Comparison of ENCODE assay signal across 8 cellular contexts in genomic region chr16:67030221-67030962, GRCh38. TPM values are rescaled to one million over a fixed set of nuclear protein-coding genes. Genes with fewer than 3 reads are reported as not detected.
DNase-seq lines count a peak whose midpoint lies in the region; ATAC-seq and TF ChIP-seq lines count a peak whose summit lies in the region.

No MANE protein-coding gene starts in this region.

- H3K36me3 Mint-ChIP-seq in activated CD4-positive, alpha-beta T cell treated with anti-CD3 and anti-CD28 coated beads for 36 hours (ENCODE audit: low read depth): peaks cover 33% of the 10 kb centered on the region
- peaks cover 38% of the 10 kb centered on the region for H3K36me3 Mint-ChIP-seq in activated naive CD8-positive, alpha-beta T cell treated with anti-CD3 and anti-CD28 coated beads, Interleukin-2, amount 10 ng/mL, durations not matched to agents 7 days and 5 days

- H3K9me3 Mint-ChIP-seq in activated CD4-positive, alpha-beta T cell treated with anti-CD3 and anti-CD28 coated beads for 36 hours (ENCODE audit: low read depth): no peaks in the 10 kb centered on the region
- H3K9me3 Mint-ChIP-seq in activated naive CD8-positive, alpha-beta T cell treated with anti-CD3 and anti-CD28 coated beads, Interleukin-2, amount 10 ng/mL, durations not matched to agents 7 days and 5 days: no peaks in the 10 kb centered on the region

- H3K27me3 Mint-ChIP-seq in activated CD4-positive, alpha-beta T cell treated with anti-CD3 and anti-CD28 coated beads for 36 hours: no peaks in the 10 kb centered on the region
- H3K27me3 Mint-ChIP-seq in activated naive CD8-positive, alpha-beta T cell treated with anti-CD3 and anti-CD28 coated beads, Interleukin-2, amount 10 ng/mL, durations not matched to agents 7 days and 5 days: no peaks in the 10 kb centered on the region

- no peak for DNase-seq in activated CD4-positive, alpha-beta T cell treated with anti-CD3 and anti-CD28 coated beads for 36 hours
- DNase-seq in activated CD4-positive, alpha-beta T cell treated with anti-CD3 and anti-CD28 coated beads, Interleukin-2, amount 50 U/mL, for 4 hours: no peak
- peak; percentile 29 for DNase-seq in activated naive CD8-positive, alpha-beta T cell treated with anti-CD3 and anti-CD28 coated beads, Interleukin-2, amount 10 ng/mL, durations not matched to agents 7 days and 5 days
- peak; percentile 34 for DNase-seq in left lobe of liver (ENCODE audit: low spot score)
- DNase-seq in testis: peak; percentile 12
- no peak for DNase-seq in left colon
- DNase-seq in NCI-H2107 (lab: John Stamatoyannopoulos, UW): no peak

- no peak for TF ChIP-seq CTCF in testis (IDR thresholded peaks at IDR 0.05)

- peak overlapping the region; percentile 77 to 89 for H3K4me3 ChIP-seq in testis

- intact Hi-C loops in activated CD4-positive, alpha-beta T cell treated with anti-CD3 and anti-CD28 coated beads for 36 hours (cut with DNase I, micrococcal nuclease): loop anchor here in 1 of 2 experiments (2.0 kb wide), 1 partner anchor 24 kb away; no protein-coding TSS in a partner anchor
- intact Hi-C loops in testis (cut with DNase I; ENCODE audit: low total_unique reads): no loop called here
- intact Hi-C loops in left colon (cut with DNase I, micrococcal nuclease): no loop called here

- POLR2A ChIA-PET in activated CD4-positive, alpha-beta T cell treated with anti-CD3 and anti-CD28 coated beads for 36 hours (lab: Charles Lee): interaction anchor here (0.5 to 1.3 kb wide), 2 partner anchors 12 to 140 kb away, joined by 3 to 6 read pairs; no protein-coding TSS in a partner anchor
- POLR2A ChIA-PET in activated naive CD8-positive, alpha-beta T cell treated with anti-CD3 and anti-CD28 coated beads, Interleukin-2, amount 10 ng/mL, durations not matched to agents 7 days and 5 days (lab: Charles Lee): interaction anchor here (0.8 to 7.2 kb wide), 10 partner anchors 10 to 129 kb away, joined by 3 to 71 read pairs (median 6); partner anchors contain the start of genes B3GNT9, FBXL8 and TRADD

- peak overlapping the region; percentile 94 to 98 for H3K27ac ChIP-seq in testis

- H3K9me3 ChIP-seq in testis: no peaks in the 10 kb centered on the region

- WGBS in testis, 2 donors: 36 to 42% methylated on average over 18 of the region's 18 CpGs

- H3K36me3 ChIP-seq in testis (ENCODE audit: low read depth, missing control alignments): no peaks in the 10 kb centered on the region

- no peaks in the 10 kb centered on the region for H3K27me3 ChIP-seq in testis

- no peak for ATAC-seq in activated CD4-positive, alpha-beta T cell treated with anti-CD3 and anti-CD28 coated beads for 36 hours
- ATAC-seq in activated naive CD8-positive, alpha-beta T cell treated with anti-CD3 and anti-CD28 coated beads, Interleukin-2, amount 10 ng/mL, durations not matched to agents 7 days and 5 days (ENCODE audit: low read depth): no peak
- ATAC-seq in left lobe of liver (no peak), left colon (no peak), GM18858 (IDR thresholded peaks at IDR 0.05; ENCODE audit: unreplicated experiment) (no peak)

- H3K27ac Mint-ChIP-seq in activated CD4-positive, alpha-beta T cell treated with anti-CD3 and anti-CD28 coated beads for 36 hours: peak overlapping the region; percentile 85
- peak overlapping the region; percentile 86 for H3K27ac Mint-ChIP-seq in activated naive CD8-positive, alpha-beta T cell treated with anti-CD3 and anti-CD28 coated beads, Interleukin-2, amount 10 ng/mL, durations not matched to agents 7 days and 5 days

- CTCF ChIA-PET in activated CD4-positive, alpha-beta T cell treated with anti-CD3 and anti-CD28 coated beads for 36 hours (lab: Charles Lee): interaction anchor here (0.6 to 5.8 kb wide), 13 partner anchors 11 to 163 kb away, joined by 3 to 55 read pairs (median 5); no protein-coding TSS in a partner anchor

- H3K4me1 Mint-ChIP-seq in activated CD4-positive, alpha-beta T cell treated with anti-CD3 and anti-CD28 coated beads for 36 hours: peaks cover 44% of the 10 kb centered on the region
- peaks cover 38% of the 10 kb centered on the region for H3K4me1 Mint-ChIP-seq in activated naive CD8-positive, alpha-beta T cell treated with anti-CD3 and anti-CD28 coated beads, Interleukin-2, amount 10 ng/mL, durations not matched to agents 7 days and 5 days

- H3K4me1 ChIP-seq in testis: peaks cover 7% of the 10 kb centered on the region

- TF ChIP-seq POLR2A in testis (IDR thresholded peaks at IDR 0.05): no peak

- H3K4me3 Mint-ChIP-seq in activated CD4-positive, alpha-beta T cell treated with anti-CD3 and anti-CD28 coated beads for 36 hours: peak overlapping the region; percentile 87
- H3K4me3 Mint-ChIP-seq in activated naive CD8-positive, alpha-beta T cell treated with anti-CD3 and anti-CD28 coated beads, Interleukin-2, amount 10 ng/mL, durations not matched to agents 7 days and 5 days: peak overlapping the region; percentile 88

RNA-seq across cellular contexts. Expression of gene CBFB, which starts 1.4 kb away (rescaled TPM):
- total RNA-seq in activated CD4-positive, alpha-beta T cell treated with anti-CD3 and anti-CD28 coated beads for 36 hours: 10 to 100 TPM; 84.6 to 90.2 TPM
- 100 to 1,000 TPM; 193 to 198 TPM for total RNA-seq in activated naive CD8-positive, alpha-beta T cell treated with anti-CD3 and anti-CD28 coated beads, Interleukin-2, amount 10 ng/mL, durations not matched to agents 7 days and 5 days
- total RNA-seq in left lobe of liver (12.2 TPM), testis (10 to 100 TPM; 23.3 to 34.9 TPM), left colon (10 to 100 TPM; 25.8 to 27.0 TPM)
- 15.3 TPM for polyA plus RNA-seq in testis (ENCODE audit: insufficient read depth, low read depth, low replicate concordance)

RNA-seq across cellular contexts. Expression of gene CES4A, which starts 42.0 kb away (rescaled TPM):
- total RNA-seq in activated CD4-positive, alpha-beta T cell treated with anti-CD3 and anti-CD28 coated beads for 36 hours: 10 to 100 TPM; 13.5 to 15.7 TPM
- 10 to 100 TPM; 16.2 to 17.5 TPM for total RNA-seq in activated naive CD8-positive, alpha-beta T cell treated with anti-CD3 and anti-CD28 coated beads, Interleukin-2, amount 10 ng/mL, durations not matched to agents 7 days and 5 days
- total RNA-seq in left lobe of liver: 67.7 TPM
- total RNA-seq in testis: 10 to 100 TPM; 17.0 to 25.0 TPM
- 12.2 TPM for polyA plus RNA-seq in testis (ENCODE audit: insufficient read depth, low read depth, low replicate concordance)
- 10 to 100 TPM in 1 of 2 donors, 1 to 10 TPM in 1; 6.6 to 12.1 TPM for total RNA-seq in left colon

Comparison
In these comparisons a context has a peak if more than half of its experiments do, and no peak if none do; other contexts are left out.
1. DNase-seq: peak in activated naive CD8-positive, alpha-beta T cell treated with anti-CD3 and anti-CD28 coated beads, Interleukin-2, amount 10 ng/mL, durations not matched to agents 7 days and 5 days (single experiment), left lobe of liver (single experiment) and testis (single experiment); none in activated CD4-positive, alpha-beta T cell treated with anti-CD3 and anti-CD28 coated beads for 36 hours (single experiment), activated CD4-positive, alpha-beta T cell treated with anti-CD3 and anti-CD28 coated beads, Interleukin-2, amount 50 U/mL, for 4 hours (0 of 2), left colon (0 of 2) and NCI-H2107 (single experiment).